ENCODE assay signal across 13 cellular contexts in the genomic region with DNA sequence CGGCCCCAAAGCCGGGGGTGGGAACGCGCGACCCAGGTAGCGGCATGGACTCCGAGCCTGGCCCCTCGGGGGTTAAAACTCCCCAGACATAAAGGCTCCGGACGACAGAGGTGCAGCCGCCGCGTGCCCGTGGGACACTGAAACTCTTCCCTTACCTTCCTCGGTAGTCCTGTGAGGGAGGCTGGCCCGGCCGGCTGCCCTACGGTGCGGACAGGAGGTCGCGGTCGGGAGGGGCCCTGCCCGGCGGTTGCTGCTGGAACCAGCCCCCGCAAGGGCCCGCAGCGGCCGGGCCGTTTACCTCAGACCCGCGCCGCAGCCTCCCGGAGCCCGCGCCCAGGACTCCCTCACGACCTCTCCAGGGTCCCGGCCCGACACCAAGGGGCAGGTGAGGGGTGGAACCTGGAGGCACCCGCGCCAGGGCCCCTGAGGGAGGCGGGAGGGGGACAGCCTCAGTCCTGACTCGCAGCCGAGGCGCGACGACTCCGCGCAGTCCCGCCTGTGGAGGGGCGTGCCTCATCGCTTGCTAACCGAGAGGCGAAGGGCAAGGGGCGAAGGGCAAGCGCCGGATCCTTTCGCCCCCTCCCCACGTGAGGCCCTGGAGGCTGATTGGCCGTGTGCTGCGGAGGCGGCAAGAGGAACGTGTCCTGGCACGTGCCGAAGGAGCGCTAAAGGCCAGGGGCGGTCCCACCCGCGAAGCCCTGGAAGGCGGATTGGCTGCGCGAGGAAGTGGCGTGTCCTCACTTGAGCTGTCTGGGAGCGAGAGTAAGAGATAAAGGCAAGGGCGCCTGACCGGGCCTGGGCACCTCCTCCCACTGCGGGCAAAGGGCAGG. TPM values are rescaled to one million over a fixed set of nuclear protein-coding genes. Genes with fewer than 3 reads are reported as not detected.
DNase-seq lines count a peak whose midpoint lies in the region; ATAC-seq and TF ChIP-seq lines count a peak whose summit lies in the region.
"Had no signal": no experiment of that assay in that cellular context is flagged by ENCODE, and none has a peak within 500 bp of the region (broad histone marks: within the 10 kb centered on the region; RNA-seq: fewer than 3 reads in every experiment).

A gene (plus strand): TSS at position 798 of the 830 bp plus-strand sequence. CDS start 72 bp downstream, outside the sequence.

- CTCF ChIA-PET in activated CD4-positive, alpha-beta memory T cell treated with anti-CD3 and anti-CD28 coated beads for 36 hours (lab: Charles Lee): no interaction called here
- CTCF ChIA-PET in GM10248 (lab: Yijun Ruan, JAX): no interaction called here

- H3K4me1 Mint-ChIP-seq in activated CD4-positive, alpha-beta memory T cell treated with anti-CD3 and anti-CD28 coated beads for 36 hours (ENCODE audit: low read depth): no peaks in the 10 kb centered on the region

- peak within 1 kb of the TSS; percentile 68 for H3K4me2 ChIP-seq in GM23248 (ENCODE audit: unreplicated experiment)

- H3K36me3 Mint-ChIP-seq in activated CD4-positive, alpha-beta memory T cell treated with anti-CD3 and anti-CD28 coated beads for 36 hours: no peaks in the 10 kb centered on the region
- H3K36me3 Mint-ChIP-seq: CD4-positive, alpha-beta memory T cell had no signal

- no peak for DNase-seq in GM23248
- DNase-seq in dorsolateral prefrontal cortex: no peak
- DNase-seq in kidney epithelial cell (ENCODE audit: low read depth): no peak
- no peak for DNase-seq in sciatic nerve (ENCODE audit: low spot score)
- DNase-seq in stimulated activated CD4-positive, alpha-beta T cell treated with anti-CD3 and anti-CD28 coated beads, Interleukin-2, amount 100 ng/mL, for 48 hours: no peak
- DNase-seq in activated CD4-positive, alpha-beta memory T cell treated with anti-CD3 and anti-CD28 coated beads for 36 hours: no peak
- DNase-seq in GM10248 (ENCODE audit: extremely low spot score): no peak
- DNase-seq: activated CD8-positive, alpha-beta memory T cell treated with anti-CD3 and anti-CD28 coated beads, Interleukin-2, amount 50 U/mL, for 48 hours; CD4-positive, alpha-beta memory T cell; islet precursor cell; NCI-H2171 had no signal

- H3K9me3 Mint-ChIP-seq in activated CD4-positive, alpha-beta memory T cell treated with anti-CD3 and anti-CD28 coated beads for 36 hours: no peaks in the 10 kb centered on the region
- H3K9me3 Mint-ChIP-seq: CD4-positive, alpha-beta memory T cell had no signal

- no peak for TF ChIP-seq CTCF in dorsolateral prefrontal cortex (IDR thresholded peaks at IDR 0.05 in 54 of 56, conservative IDR thresholded peaks at IDR 0.05 in 2 of 56; ENCODE audit: low read depth in 1 of 56, partially characterized antibody in 56 of 56)
- no peak for TF ChIP-seq CTCF in kidney epithelial cell (IDR thresholded peaks at IDR 0.05; ENCODE audit: insufficient read depth, low read length, poor library complexity, severe bottlenecking)
- TF ChIP-seq CTCF in GM10248 (IDR thresholded peaks at IDR 0.05; ENCODE audit: control extremely low read depth, extremely low read depth, low read depth, missing control alignments): no peak

- ATAC-seq in sciatic nerve (peak; percentile 60), GM21737 (IDR thresholded peaks at IDR 0.05; ENCODE audit: unreplicated experiment) (no peak)

- no peak within 1 kb of the TSS for H3K27ac Mint-ChIP-seq in activated CD4-positive, alpha-beta memory T cell treated with anti-CD3 and anti-CD28 coated beads for 36 hours

- 28 to 37% methylated on average over 41 to 75 of the region's 76 CpGs for WGBS in GM23248 (ENCODE audit: low coverage in 1 of 2, low lambda C conversion rate in 2 of 2, missing lambda C conversion rate in 2 of 2), 2 experiments

- in situ Hi-C loops in GM23248 (cut with MboI): no loop called here

- H4K20me1 ChIP-seq in GM23248 (ENCODE audit: insufficient read depth): no peaks in the 10 kb centered on the region

- H3K9me3 ChIP-seq in GM23248 (ENCODE audit: low read depth): no peaks in the 10 kb centered on the region

- peak within 1 kb of the TSS; percentile 63 for H2AFZ ChIP-seq in GM23248

- H3K4me3 ChIP-seq in GM23248: peak within 1 kb of the TSS; percentile 53
- peak within 1 kb of the TSS in 30 of 59 donors; percentile 3 to 51 (median 26) for H3K4me3 ChIP-seq in dorsolateral prefrontal cortex
- H3K4me3 ChIP-seq in kidney epithelial cell (ENCODE audit: low read depth, low read length): peak within 1 kb of the TSS; percentile 26

- H3K36me3 ChIP-seq in GM23248 (ENCODE audit: low read depth) (no peaks in the 10 kb centered on the region), kidney epithelial cell (ENCODE audit: control insufficient read depth, insufficient read depth, low read length) (no peaks in the 10 kb centered on the region)

- POLR2A ChIA-PET in activated CD4-positive, alpha-beta memory T cell treated with anti-CD3 and anti-CD28 coated beads for 36 hours (lab: Charles Lee): no interaction called here
- POLR2A ChIA-PET in GM10248 (lab: Yijun Ruan, JAX): no interaction called here

- no peaks in the 10 kb centered on the region for H3K79me2 ChIP-seq in GM23248 (ENCODE audit: insufficient read depth)

- H3K27me3 ChIP-seq in GM23248 (replicated peaks; ENCODE audit: insufficient read depth) (peaks cover 17% of the 10 kb centered on the region), dorsolateral prefrontal cortex (peaks cover 0 to 41% (median 20%) of the 10 kb centered on the region in 45 donors), kidney epithelial cell (ENCODE audit: control insufficient read depth, insufficient read depth, low read length) (peaks cover 23% of the 10 kb centered on the region)

- no peaks in the 10 kb centered on the region; the same call in 1 of the 2 replicates for H3K4me1 ChIP-seq in GM23248 (ENCODE audit: insufficient read depth)

- H3K9ac ChIP-seq in GM23248: no peak within 1 kb of the TSS

- no peaks in the 10 kb centered on the region for H3F3A ChIP-seq in GM23248 (ENCODE audit: insufficient read depth)

- peaks cover 16% of the 10 kb centered on the region for H3K27me3 Mint-ChIP-seq in activated CD4-positive, alpha-beta memory T cell treated with anti-CD3 and anti-CD28 coated beads for 36 hours

- intact Hi-C loops in dorsolateral prefrontal cortex (cut with DNase I) (no loop called here), sciatic nerve (cut with DNase I) (no loop called here)
- intact Hi-C loops in activated CD4-positive, alpha-beta memory T cell treated with anti-CD3 and anti-CD28 coated beads for 36 hours (cut with micrococcal nuclease): no loop called here

- no peak within 1 kb of the TSS for H3K27ac ChIP-seq in GM23248
- H3K27ac ChIP-seq in dorsolateral prefrontal cortex: no peak within 1 kb of the TSS

- no peak within 1 kb of the TSS for H3K4me3 Mint-ChIP-seq in activated CD4-positive, alpha-beta memory T cell treated with anti-CD3 and anti-CD28 coated beads for 36 hours
- H3K4me3 Mint-ChIP-seq: CD4-positive, alpha-beta memory T cell had no signal

- no peaks in the 10 kb centered on the region for H3K9me2 ChIP-seq in GM23248 (ENCODE audit: insufficient read depth)

RNA-seq across cellular contexts. Expression of the gene that starts here (rescaled TPM):
- not detected in 2 replicates for total RNA-seq in GM23248 (2014; rRNA removed; shearing (Covaris generic))
- polyA plus RNA-seq in GM23248 (2016; fragmentation: Nextera tagmentation; extraction: Ambion mirVana): not detected in 2 replicates
- total RNA-seq in dorsolateral prefrontal cortex (1 to 10 TPM in 41 of 120 experiments, under 1 TPM in 76, not detected in 3; 0.13 to 4.9 (median 0.77) TPM), kidney epithelial cell (not detected in 2 replicates), sciatic nerve (1.3 TPM)
- under 1 TPM; 0.19 to 0.31 TPM for total RNA-seq in activated CD4-positive, alpha-beta memory T cell treated with anti-CD3 and anti-CD28 coated beads for 36 hours
- total RNA-seq: H4 had no signal
- polyA plus RNA-seq: CD4-positive, alpha-beta memory T cell had no signal
